ENCODE assay signal across 1 cellular context in genomic region chr5:87267574-87268125, GRCh38.
TF ChIP-seq lines count a peak whose summit lies in the region.

Gene RASA1 (plus strand): TSS chr5:87267883. CDS start chr5:87268452, 569 bp downstream.

TF ChIP-seq in HepG2, 621 proteins besides CTCF, POLR2A, EP300 and RAD21 (continued from another document and continues in another):
- no peak for TF ChIP-seq PRDM15 (CRISPR knock-in tag; IDR thresholded peaks at IDR 0.05)
- TF ChIP-seq ZNF576 (CRISPR knock-in tag; IDR thresholded peaks at IDR 0.05): no peak
- TF ChIP-seq BRF2 (CRISPR knock-in tag; IDR thresholded peaks at IDR 0.05): no peak
- no peak for TF ChIP-seq ZNF674 (CRISPR knock-in tag; IDR thresholded peaks at IDR 0.05; ENCODE audit: low read depth)
- TF ChIP-seq E2F2 (CRISPR knock-in tag; IDR thresholded peaks at IDR 0.05; ENCODE audit: borderline replicate concordance): no peak
- TF ChIP-seq ELF4 (CRISPR knock-in tag; IDR thresholded peaks at IDR 0.05; ENCODE audit: borderline replicate concordance): no peak
- no peak for TF ChIP-seq MAFG (CRISPR knock-in tag; IDR thresholded peaks at IDR 0.05)
- no peak for TF ChIP-seq NCOA5 (CRISPR knock-in tag; IDR thresholded peaks at IDR 0.05)
- no peak for TF ChIP-seq KDM3A (CRISPR knock-in tag; IDR thresholded peaks at IDR 0.05; ENCODE audit: low read depth)
- peak; percentile 51 for TF ChIP-seq PHF8 (CRISPR knock-in tag; IDR thresholded peaks at IDR 0.05)
- TF ChIP-seq CENPBD1 (CRISPR knock-in tag; IDR thresholded peaks at IDR 0.05; ENCODE audit: borderline replicate concordance, low read depth): no peak; the same call in 1 of the 2 replicates
- no peak for TF ChIP-seq ZNF615 (CRISPR knock-in tag; IDR thresholded peaks at IDR 0.05; ENCODE audit: borderline replicate concordance)
- no peak for TF ChIP-seq NAIF1 (CRISPR knock-in tag; IDR thresholded peaks at IDR 0.05; ENCODE audit: borderline replicate concordance)
- TF ChIP-seq AHR (CRISPR knock-in tag; IDR thresholded peaks at IDR 0.05): no peak; the same call in 1 of the 2 replicates
- peak; percentile 65 for TF ChIP-seq YY1 (IDR thresholded peaks at IDR 0.05; ENCODE audit: insufficient read depth, insufficient replicate concordance, low read depth, low read length)
- no peak for TF ChIP-seq ZBTB43 (CRISPR knock-in tag; conservative IDR thresholded peaks at IDR 0.05)
- peak; percentile 59 for TF ChIP-seq ZGPAT (CRISPR knock-in tag; IDR thresholded peaks at IDR 0.05)
- no peak for TF ChIP-seq TCF7L2 (IDR thresholded peaks at IDR 0.05; ENCODE audit: low read depth, low read length)
- TF ChIP-seq ISL2 (CRISPR knock-in tag; IDR thresholded peaks at IDR 0.05): no peak
- TF ChIP-seq SKI (IDR thresholded peaks at IDR 0.05; ENCODE audit: partially characterized antibody): no peak
- no peak for TF ChIP-seq ZNF329 (CRISPR knock-in tag; IDR thresholded peaks at IDR 0.05; ENCODE audit: low read depth)
- peak; percentile 97 for TF ChIP-seq ZBTB14 (CRISPR knock-in tag; IDR thresholded peaks at IDR 0.05)
- no peak for TF ChIP-seq SP1 (IDR thresholded peaks at IDR 0.05)
- TF ChIP-seq SP1 (CRISPR knock-in tag; IDR thresholded peaks at IDR 0.05): 0 out of 2 replicates have a peak, but pooled peaks have one; percentile 3
- 0 out of 2 replicates have a peak, but pooled peaks have one; percentile 32 for TF ChIP-seq DRAP1 (CRISPR knock-in tag; IDR thresholded peaks at IDR 0.05)
- TF ChIP-seq ZNF549 (CRISPR knock-in tag; IDR thresholded peaks at IDR 0.05): no peak
- TF ChIP-seq ZNF75D (CRISPR knock-in tag; IDR thresholded peaks at IDR 0.05; ENCODE audit: borderline replicate concordance): no peak
- TF ChIP-seq TBP (CRISPR knock-in tag; IDR thresholded peaks at IDR 0.05): no peak
- TF ChIP-seq ZNF33B (CRISPR knock-in tag; IDR thresholded peaks at IDR 0.05): no peak
- TF ChIP-seq ZNF510 (CRISPR knock-in tag; IDR thresholded peaks at IDR 0.05; ENCODE audit: low read depth): no peak
- no peak for TF ChIP-seq ZBTB49 (CRISPR knock-in tag; IDR thresholded peaks at IDR 0.05; ENCODE audit: borderline replicate concordance)
- TF ChIP-seq HES4 (CRISPR knock-in tag; IDR thresholded peaks at IDR 0.05; ENCODE audit: borderline replicate concordance): no peak; the same call in 1 of the 2 replicates
- peak; percentile 7; the same call in 1 of the 2 replicates for TF ChIP-seq CAMTA2 (CRISPR knock-in tag; IDR thresholded peaks at IDR 0.05; ENCODE audit: borderline replicate concordance)
- no peak for TF ChIP-seq LRRFIP1 (CRISPR knock-in tag; conservative IDR thresholded peaks at IDR 0.05)
- no peak; the same call in 1 of the 2 replicates for TF ChIP-seq GZF1 (CRISPR knock-in tag; IDR thresholded peaks at IDR 0.05)
- TF ChIP-seq ESRRA (CRISPR knock-in tag; IDR thresholded peaks at IDR 0.05; ENCODE audit: low read depth): no peak
- TF ChIP-seq PHF20 (CRISPR knock-in tag; IDR thresholded peaks at IDR 0.05): peak; percentile 74
- no peak for TF ChIP-seq FOXO1 (CRISPR knock-in tag; IDR thresholded peaks at IDR 0.05)
- peak; percentile 77 for TF ChIP-seq ZNF501 (CRISPR knock-in tag; IDR thresholded peaks at IDR 0.05)
- no peak for TF ChIP-seq ZNF713 (CRISPR knock-in tag; IDR thresholded peaks at IDR 0.05)
- TF ChIP-seq SMAD1 (CRISPR knock-in tag; IDR thresholded peaks at IDR 0.05; ENCODE audit: borderline replicate concordance, low read depth): no peak
- no peak for TF ChIP-seq ZNF225 (CRISPR knock-in tag; IDR thresholded peaks at IDR 0.05)
- no peak for TF ChIP-seq HIVEP1 (CRISPR knock-in tag; IDR thresholded peaks at IDR 0.05)
- no peak; the same call in 1 of the 2 replicates for TF ChIP-seq ZNF614 (CRISPR knock-in tag; IDR thresholded peaks at IDR 0.05; ENCODE audit: borderline replicate concordance)
- no peak for TF ChIP-seq ZUFSP (CRISPR knock-in tag; IDR thresholded peaks at IDR 0.05; ENCODE audit: borderline replicate concordance)
- TF ChIP-seq KLF11 (CRISPR knock-in tag; IDR thresholded peaks at IDR 0.05): no peak
- no peak for TF ChIP-seq ZNF841 (CRISPR knock-in tag; IDR thresholded peaks at IDR 0.05; ENCODE audit: borderline replicate concordance)
- TF ChIP-seq MXI1 (IDR thresholded peaks at IDR 0.05; ENCODE audit: borderline replicate concordance, low read depth, low read length): peak; percentile 63; the same call in 1 of the 3 replicates
- no peak for TF ChIP-seq CREM (IDR thresholded peaks at IDR 0.05)
- no peak for TF ChIP-seq CREM (CRISPR knock-in tag; IDR thresholded peaks at IDR 0.05)
